In the genomic region with DNA sequence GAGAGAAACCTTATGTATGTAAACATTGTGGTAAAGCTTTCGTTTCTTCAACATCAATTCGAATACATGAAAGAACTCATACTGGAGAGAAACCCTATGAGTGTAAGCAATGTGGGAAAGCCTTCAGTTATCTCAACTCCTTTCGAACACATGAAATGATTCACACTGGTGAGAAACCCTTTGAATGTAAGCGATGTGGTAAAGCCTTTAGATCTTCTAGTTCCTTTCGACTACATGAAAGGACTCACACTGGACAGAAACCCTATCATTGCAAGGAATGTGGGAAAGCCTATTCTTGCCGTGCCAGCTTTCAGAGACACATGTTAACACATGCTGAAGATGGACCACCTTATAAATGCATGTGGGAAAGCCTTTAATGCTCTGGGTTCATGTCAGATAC, we compare ENCODE assay signal across 16 cellular contexts. TPM values are rescaled to one million over a fixed set of nuclear protein-coding genes. Genes with fewer than 3 reads are reported as not detected.
A peak's percentile ranks its signal among the peaks of the same experiment; 100 is the strongest.
DNase-seq lines count a peak whose midpoint lies in the region; ATAC-seq, FAIRE-seq and TF ChIP-seq lines count a peak whose summit lies in the region.
"Had no signal": no experiment of that assay in that cellular context is flagged by ENCODE, and none has a peak within 500 bp of the region (broad histone marks: within the 10 kb centered on the region; RNA-seq: fewer than 3 reads in every experiment).

No MANE protein-coding gene starts in this region.

- peak overlapping the region; percentile 3 for H3K4me3 ChIP-seq in CD8-positive, alpha-beta T cell (ENCODE audit: low read depth, low read length)
- 0 out of 8 replicates have a peak overlapping the region, but pooled peaks of 1 of the 4 experiments have one; percentile 0 for H3K4me3 ChIP-seq in H1 (ENCODE audit: extremely low read depth in 1 of 4, insufficient read depth in 2 of 4, low read depth in 3 of 4, low read length in 4 of 4)
- peak overlapping the region; percentile 11 for H3K4me3 ChIP-seq in rectal smooth muscle tissue (ENCODE audit: low read length)
- H3K4me3 ChIP-seq in mucosa of descending colon = no peak overlapping the region
- H3K4me3 ChIP-seq: Peyer's patch had no signal

- H3K27ac ChIP-seq in CD8-positive, alpha-beta T cell (ENCODE audit: low read depth, low read length) = no peak overlapping the region
- H3K27ac ChIP-seq in H1 (ENCODE audit: low read depth, low read length) (no peak overlapping the region), rectal smooth muscle tissue (ENCODE audit: low read depth, low read length) (no peak overlapping the region)
- H3K27ac ChIP-seq: Peyer's patch had no signal

- H3K36me3 ChIP-seq in CD8-positive, alpha-beta T cell (ENCODE audit: insufficient read depth, low read length) = peaks cover 49% of the 10 kb centered on the region
- H3K36me3 ChIP-seq in H1 (ENCODE audit: control insufficient read depth in 2 of 4, insufficient read depth in 4 of 4, low read length in 3 of 4) (peaks cover 8 to 55% (median 27%) of the 10 kb centered on the region in 4 experiments), rectal smooth muscle tissue (ENCODE audit: control insufficient read depth, insufficient read depth, low read length) (peaks cover 37% of the 10 kb centered on the region), mucosa of descending colon (ENCODE audit: low read depth) (peaks cover 14% of the 10 kb centered on the region)

- DNase-seq in CD8-positive, alpha-beta T cell = no peak
- DNase-seq in KBM-7 = peak; percentile 31
- no peak for DNase-seq in H1 (ENCODE audit: low read depth in 1 of 2, low spot score in 2 of 2)
- DNase-seq in mucosa of descending colon = no peak
- no peak for DNase-seq in mesenteric fat pad (ENCODE audit: low spot score)
- no peak for DNase-seq in T-helper 17 cell
- DNase-seq: AML-193; CD4-positive, alpha-beta memory T cell; H7; NCI-H1092; NCI-H748 treated with DMSO at 0.1 percent for 48 hours; Peyer's patch; SHP77 had no signal

- no peak overlapping the region for H3K4me2 ChIP-seq in H1 (ENCODE audit: insufficient read depth in 1 of 2, low read depth in 2 of 2, low read length in 2 of 2)

- no peak for FAIRE-seq in H1 (lab: Jason Lieb, UNC)

- TF ChIP-seq RAD21 in H1 (IDR thresholded peaks at IDR 0.05 in 1 of 2, conservative IDR thresholded peaks at IDR 0.05 in 1 of 2; ENCODE audit: low read depth in 2 of 2, low read length in 2 of 2) = no peak

- H3K4me3 Mint-ChIP-seq in CD8-positive, alpha-beta T cell = no peak overlapping the region
- no peak overlapping the region for H3K4me3 Mint-ChIP-seq in T-helper 17 cell
- H3K4me3 Mint-ChIP-seq: CD4-positive, alpha-beta memory T cell; IgD-negative memory B cell had no signal

- TF ChIP-seq EP300 in H1 (IDR thresholded peaks at IDR 0.05; ENCODE audit: borderline replicate concordance in 1 of 2, low read depth in 2 of 2, low read length in 2 of 2) = no peak

- H3K9ac ChIP-seq in H1 (replicated peaks in 1 of 4; ENCODE audit: extremely low read depth in 1 of 4, low read depth in 3 of 4, low read length in 3 of 4) = no peak overlapping the region
- H3K9ac ChIP-seq in rectal smooth muscle tissue (ENCODE audit: low read length) = no peak overlapping the region

- no peak overlapping the region for H2BK12ac ChIP-seq in H1 (ENCODE audit: low read depth, low read length)

- intact Hi-C loops in CD8-positive, alpha-beta T cell (cut with DNase I, micrococcal nuclease) = no loop called here
- intact Hi-C loops in mucosa of descending colon (cut with DNase I, micrococcal nuclease) = no loop called here

- H2BK120ac ChIP-seq in H1 (replicated peaks; ENCODE audit: low read depth, low read length) = no peak overlapping the region

- H3K56ac ChIP-seq in H1 (replicated peaks; ENCODE audit: insufficient read length, low read depth, low read length) = no peak overlapping the region

- no peaks in the 10 kb centered on the region for H3K4me1 Mint-ChIP-seq in CD8-positive, alpha-beta T cell (ENCODE audit: low read depth)
- H3K4me1 Mint-ChIP-seq in T-helper 17 cell = no peaks in the 10 kb centered on the region
- H3K4me1 Mint-ChIP-seq: IgD-negative memory B cell had no signal

- WGBS in H1 (ENCODE audit: extremely low coverage in 1 of 2, insufficient coverage in 1 of 2, insufficient read length in 1 of 2, insufficient replicate concordance in 2 of 2, low coverage in 1 of 2, low lambda C conversion rate in 2 of 2, missing lambda C conversion rate in 1 of 2), 2 experiments = 97% methylated on average over 6 of the region's 6 CpGs; no CpG with 5 or more reads in 1 of the 2 experiments

- no peak overlapping the region for H4K91ac ChIP-seq in H1 (replicated peaks; ENCODE audit: insufficient read length, low read length)

- H2BK20ac ChIP-seq in H1 (ENCODE audit: low read length) = no peak overlapping the region

- TF ChIP-seq POLR2A in H1 (IDR thresholded peaks at IDR 0.05; ENCODE audit: control extremely low read depth in 1 of 2, low read depth in 2 of 2, low read length in 2 of 2) = no peak

- H3K14ac ChIP-seq in H1 (ENCODE audit: insufficient read length) = no peak overlapping the region

- in situ Hi-C loops in KBM-7 (cut with MboI; ENCODE audit: low pct_unique_long_range_greater_than_20kb, low sequenced_read_pairs) = no loop called here

- peaks cover 59% of the 10 kb centered on the region for H3K9me3 ChIP-seq in CD8-positive, alpha-beta T cell (ENCODE audit: low read length)
- H3K9me3 ChIP-seq in H1 (ENCODE audit: insufficient read depth in 2 of 2, low read depth in 1 of 2, low read length in 1 of 2) = peaks cover 45 to 71% of the 10 kb centered on the region in 2 experiments
- H3K9me3 ChIP-seq in mucosa of descending colon = peaks cover 91% of the 10 kb centered on the region
- peaks cover 53% of the 10 kb centered on the region for H3K9me3 ChIP-seq in T-helper 17 cell (ENCODE audit: control insufficient read depth, low read length, poor library complexity, severe bottlenecking)

- no peak overlapping the region for H2AFZ ChIP-seq in H1 (ENCODE audit: low read length)

- no peaks in the 10 kb centered on the region for H3K79me2 ChIP-seq in H1 (ENCODE audit: control insufficient read depth in 1 of 2, insufficient read depth in 2 of 2, low read length in 2 of 2)

- peaks cover 93% of the 10 kb centered on the region for H3K36me3 Mint-ChIP-seq in CD8-positive, alpha-beta T cell
- H3K36me3 Mint-ChIP-seq in T-helper 17 cell (ENCODE audit: low read depth) = peaks cover 19% of the 10 kb centered on the region

- POLR2A ChIA-PET in CD8-positive, alpha-beta T cell (lab: Charles Lee) = interaction anchor here (0.6 kb wide), 1 partner anchor 126 kb away, joined by 5 read pairs; no protein-coding TSS in a partner anchor
- POLR2A ChIA-PET in H1 (lab: Charles Lee; ENCODE audit: partially characterized antibody) = no interaction called here

- peaks cover 60% of the 10 kb centered on the region for H3K9me3 Mint-ChIP-seq in CD8-positive, alpha-beta T cell

- no peaks in the 10 kb centered on the region; the same call in 1 of the 2 replicates for H3K79me1 ChIP-seq in H1 (ENCODE audit: low read depth, low read length)

- no peaks in the 10 kb centered on the region for H3K27me3 ChIP-seq in CD8-positive, alpha-beta T cell (ENCODE audit: insufficient read depth, low read length)
- H3K27me3 ChIP-seq in H1 (replicated peaks in 1 of 4; ENCODE audit: control insufficient read depth in 3 of 4, extremely low read depth in 1 of 4, insufficient read depth in 3 of 4, low read length in 3 of 4) (no peaks in the 10 kb centered on the region), rectal smooth muscle tissue (ENCODE audit: control insufficient read depth, insufficient read depth, low read length) (no peaks in the 10 kb centered on the region)
- H3K27me3 ChIP-seq: Peyer's patch had no signal

- H2BK15ac ChIP-seq in H1 (ENCODE audit: low read length) = no peak overlapping the region

- no peak overlapping the region for H3K18ac ChIP-seq in H1 (ENCODE audit: extremely low read depth, low read length)

- H2BK5ac ChIP-seq in H1 (ENCODE audit: low read depth, low read length) = no peak overlapping the region

- H2AK5ac ChIP-seq in H1 (ENCODE audit: low read depth, low read length) = no peak overlapping the region

- CTCF ChIA-PET in CD8-positive, alpha-beta T cell (lab: Charles Lee) = no interaction called here
- CTCF ChIA-PET in H1 (lab: Charles Lee; ENCODE audit: partially characterized antibody) = no interaction called here

- no peaks in the 10 kb centered on the region for H3K27me3 Mint-ChIP-seq in CD8-positive, alpha-beta T cell (ENCODE audit: low read depth)
- H3K27me3 Mint-ChIP-seq in T-helper 17 cell = no peaks in the 10 kb centered on the region
- H3K27me3 Mint-ChIP-seq: CD4-positive, alpha-beta memory T cell; IgD-negative memory B cell had no signal

- no peak for TF ChIP-seq CTCF in CD8-positive, alpha-beta T cell (IDR thresholded peaks at IDR 0.05)
- TF ChIP-seq CTCF in H1 (IDR thresholded peaks at IDR 0.05; ENCODE audit: control extremely low read depth in 1 of 3, insufficient read depth in 1 of 3, low read depth in 1 of 3, low read length in 3 of 3) = no peak
- no peak for TF ChIP-seq CTCF in mucosa of descending colon (IDR thresholded peaks at IDR 0.05)

- H3K4ac ChIP-seq in H1 (replicated peaks; ENCODE audit: insufficient read length, low read depth, low read length) = no peak overlapping the region

- no peak overlapping the region for H3K23ac ChIP-seq in H1 (ENCODE audit: insufficient read length)

- H4K8ac ChIP-seq in H1 (ENCODE audit: extremely low read depth, insufficient read depth, low read length) = no peak overlapping the region

- no peaks in the 10 kb centered on the region for H3K23me2 ChIP-seq in H1 (ENCODE audit: low read depth, low read length)

- no peak overlapping the region for H3K27ac Mint-ChIP-seq in CD8-positive, alpha-beta T cell
- no peak overlapping the region for H3K27ac Mint-ChIP-seq in T-helper 17 cell

- no peaks in the 10 kb centered on the region for H3K4me1 ChIP-seq in CD8-positive, alpha-beta T cell (ENCODE audit: insufficient read depth, low read length)
- H3K4me1 ChIP-seq in H1 (replicated peaks in 1 of 4; ENCODE audit: control insufficient read depth in 3 of 4, insufficient read depth in 4 of 4, low read length in 3 of 4) (no peaks in the 10 kb centered on the region), rectal smooth muscle tissue (ENCODE audit: control insufficient read depth, insufficient read depth, low read length) (no peaks in the 10 kb centered on the region), mucosa of descending colon (ENCODE audit: low read depth) (no peaks in the 10 kb centered on the region)
- H3K4me1 ChIP-seq: Peyer's patch had no signal

- H4K5ac ChIP-seq in H1 (ENCODE audit: insufficient read length, low read depth, low read length) = no peak overlapping the region

- H4K20me1 ChIP-seq in H1 (replicated peaks in 1 of 2; ENCODE audit: control insufficient read depth in 1 of 2, insufficient read depth in 2 of 2, low read length in 2 of 2) = no peaks in the 10 kb centered on the region

- ATAC-seq in CD8-positive, alpha-beta T cell = no peak
- ATAC-seq in mucosa of descending colon (no peak), T-helper 17 cell (no peak)
- ATAC-seq: SK-N-SH treated with all-trans-retinoic acid at 6 μM for 48 hours had no signal

RNA-seq across cellular contexts. Expression of a gene that starts 24.7 kb away (rescaled TPM):
- 10 to 100 TPM; 41.7 to 42.1 TPM for total RNA-seq in CD8-positive, alpha-beta T cell
- total RNA-seq in H1 (2021; fragmentation: NEBNext Ultra II Directional; extraction: Animal tissue kit (Norgen Biotek cat#: 25700)) = 6.9 and 9.9 TPM in 2 replicates
- 0.85 and 1.6 TPM in 2 replicates for polyA plus RNA-seq in H1 (2011; rRNA removed)
- 2.7 TPM for polyA plus RNA-seq in H1 (2011; cell fraction: cytosol; rRNA removed)
- 1.1 TPM for polyA plus RNA-seq in H1 (2011; cell fraction: nucleus; rRNA removed)
- 2.0 to 5.3 TPM (median 3.1 TPM) in 4 replicates for polyA plus RNA-seq in H1 (2012, experiment 1 of 2)
- polyA plus RNA-seq in H1 (2012, experiment 2 of 2) = 0.29 TPM
- polyA plus RNA-seq in H1 (2013, experiment 1 of 2) = 3.6 TPM
- polyA plus RNA-seq in H1 (2013, experiment 2 of 2) = 4.1 TPM
- 3.3 and 6.2 TPM in 2 replicates for polyA minus RNA-seq in H1 (2011; rRNA and poly(A)+ RNA removed)
- polyA minus RNA-seq in H1 (2011; cell fraction: cytosol; rRNA and poly(A)+ RNA removed) = 4.5 TPM
- 5.4 TPM for polyA minus RNA-seq in H1 (2011; cell fraction: nucleus; rRNA and poly(A)+ RNA removed)
- total RNA-seq in mucosa of descending colon (10 to 100 TPM in 1 of 3 donors, 1 to 10 TPM in 2; 6.3 to 12.1 (median 8.7) TPM), mesenteric fat pad (6.5 TPM), T-helper 17 cell (10 to 100 TPM; 26.9 to 32.0 TPM)

RNA-seq across cellular contexts. Expression of a gene that starts 31.1 kb away (rescaled TPM):
- total RNA-seq in CD8-positive, alpha-beta T cell = under 1 TPM; 0.19 to 0.47 TPM
- 23.3 and 26.8 TPM in 2 replicates for total RNA-seq in H1 (2021; fragmentation: NEBNext Ultra II Directional; extraction: Animal tissue kit (Norgen Biotek cat#: 25700))
- 2.3 and 2.5 TPM in 2 replicates for polyA plus RNA-seq in H1 (2011; rRNA removed)
- 4.6 TPM for polyA plus RNA-seq in H1 (2011; cell fraction: cytosol; rRNA removed)
- 6.3 TPM for polyA plus RNA-seq in H1 (2011; cell fraction: nucleus; rRNA removed)
- 6.2 to 9.2 TPM (median 7.3 TPM) in 4 replicates for polyA plus RNA-seq in H1 (2012, experiment 1 of 2)
- 1.3 TPM for polyA plus RNA-seq in H1 (2012, experiment 2 of 2)
- 14.4 TPM for polyA plus RNA-seq in H1 (2013, experiment 1 of 2)
- 12.0 TPM for polyA plus RNA-seq in H1 (2013, experiment 2 of 2)
- 36.2 and 45.3 TPM in 2 replicates for polyA minus RNA-seq in H1 (2011; rRNA and poly(A)+ RNA removed)
- polyA minus RNA-seq in H1 (2011; cell fraction: cytosol; rRNA and poly(A)+ RNA removed) = 23.6 TPM
- 51.8 TPM for polyA minus RNA-seq in H1 (2011; cell fraction: nucleus; rRNA and poly(A)+ RNA removed)
- total RNA-seq in mucosa of descending colon (1 to 10 TPM; 3.1 to 8.0 (median 3.9) TPM), mesenteric fat pad (3.4 TPM), T-helper 17 cell (1 to 10 TPM in 1 of 2 donors, under 1 TPM in 1; 0.75 to 1.4 TPM)

RNA-seq across cellular contexts. Expression of a gene that starts 47.5 kb away (rescaled TPM):
- under 1 TPM; 0.95 to 1.00 TPM for total RNA-seq in CD8-positive, alpha-beta T cell
- 7.4 and 9.0 TPM in 2 replicates for total RNA-seq in H1 (2021; fragmentation: NEBNext Ultra II Directional; extraction: Animal tissue kit (Norgen Biotek cat#: 25700))
- 0.75 and 1.6 TPM in 2 replicates for polyA plus RNA-seq in H1 (2011; rRNA removed)
- polyA plus RNA-seq in H1 (2011; cell fraction: cytosol; rRNA removed) = 2.0 TPM
- 2.7 TPM for polyA plus RNA-seq in H1 (2011; cell fraction: nucleus; rRNA removed)
- 5.4 to 7.6 TPM (median 6.3 TPM) in 4 replicates for polyA plus RNA-seq in H1 (2012, experiment 1 of 2)
- 1.1 TPM for polyA plus RNA-seq in H1 (2012, experiment 2 of 2)
- 4.7 TPM for polyA plus RNA-seq in H1 (2013, experiment 1 of 2)
- 5.3 TPM for polyA plus RNA-seq in H1 (2013, experiment 2 of 2)
- polyA minus RNA-seq in H1 (2011; rRNA and poly(A)+ RNA removed) = 5.7 and 8.0 TPM in 2 replicates
- polyA minus RNA-seq in H1 (2011; cell fraction: cytosol; rRNA and poly(A)+ RNA removed) = 6.0 TPM
- polyA minus RNA-seq in H1 (2011; cell fraction: nucleus; rRNA and poly(A)+ RNA removed) = 15.9 TPM
- total RNA-seq in mucosa of descending colon = 1 to 10 TPM; 4.4 to 7.0 (median 6.0) TPM
- total RNA-seq in mesenteric fat pad = 1.1 TPM
- total RNA-seq in T-helper 17 cell = 1 to 10 TPM; 1.3 to 1.6 TPM
